9 cellular contexts compared by ENCODE assay signal in the genomic region with DNA sequence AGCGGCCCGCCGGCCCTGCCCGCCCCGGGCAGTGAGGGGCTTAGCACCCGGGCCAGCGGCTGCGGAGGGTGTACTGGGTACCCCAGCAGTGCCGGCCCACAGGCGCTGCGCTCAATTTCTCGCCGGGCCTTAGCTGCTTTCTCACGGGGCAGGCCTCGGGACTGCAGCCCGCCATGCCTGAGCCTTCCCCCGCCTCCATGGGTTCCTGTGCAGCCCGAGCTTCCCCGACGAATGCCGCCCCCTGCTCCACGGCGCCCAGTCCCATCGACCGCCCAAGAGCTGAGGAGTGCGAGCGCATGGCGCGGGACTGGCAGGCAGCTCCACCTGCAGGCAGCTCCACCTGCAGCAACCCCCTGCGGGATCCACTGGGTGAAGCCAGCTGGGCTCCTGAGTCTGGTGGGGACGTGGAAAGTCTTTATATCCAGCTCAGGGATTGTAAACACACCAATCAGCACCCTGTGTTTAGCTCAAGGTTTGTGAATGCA. TPM values are rescaled to one million over a fixed set of nuclear protein-coding genes. Genes with fewer than 3 reads are reported as not detected.
A peak's percentile ranks its signal among the peaks of the same experiment; 100 is the strongest.
DNase-seq lines count a peak whose midpoint lies in the region; ATAC-seq and TF ChIP-seq lines count a peak whose summit lies in the region.
"Not testable (repeated sequence)": the region's sequence is repeated elsewhere in the genome, so short reads cannot be mapped to it uniquely, and the experiment has no call there.
"Had no signal": no experiment of that assay in that cellular context is flagged by ENCODE, and none has a peak within 500 bp of the region (broad histone marks: within the 10 kb centered on the region; RNA-seq: fewer than 3 reads in every experiment).

No MANE protein-coding gene starts in this region.

- not testable (repeated sequence) for H3K9me3 Mint-ChIP-seq in T-cell; activated T-cell treated with anti-CD3 and anti-CD28 coated beads, Interleukin-2, amount 50 U/mL, for 24 hours

- H3K4me3 ChIP-seq in GM12865 (ENCODE audit: low read depth, low read length): peak overlapping the region; percentile 15; the same call in 1 of the 2 replicates
- H3K4me3 ChIP-seq in sigmoid colon: peak overlapping the region in 3 of 4 donors; percentile 25 to 44 (median 42)
- H3K4me3 ChIP-seq in thoracic aorta: peak overlapping the region; percentile 49

- TF ChIP-seq CTCF in GM12865 (IDR thresholded peaks at IDR 0.05; ENCODE audit: insufficient read depth, low read depth, low read length, missing control alignments) (peak; percentile 44), sigmoid colon (IDR thresholded peaks at IDR 0.05) (peak in 1 of 4 experiments; percentile 18)
- TF ChIP-seq CTCF in thoracic aorta (IDR thresholded peaks at IDR 0.05): not testable (repeated sequence)

- peak; percentile 65 for DNase-seq in GM12865 (ENCODE audit: low read depth)
- DNase-seq in T-cell: peak in 27 of 34 experiments; percentile 2 to 38 (median 16)
- peak; percentile 68 for DNase-seq in activated T-cell treated with anti-CD3 and anti-CD28 coated beads, Interleukin-2, amount 50 U/mL, for 24 hours
- peak; percentile 22 for DNase-seq in dermis blood vessel endothelial cell
- DNase-seq in left colon: peak; percentile 31 to 46
- not testable (repeated sequence) for DNase-seq in sigmoid colon; thoracic aorta (ENCODE audit: low spot score)

- POLR2A ChIA-PET in T-cell (lab: Charles Lee): not testable (repeated sequence)

- intact Hi-C loops in left colon (cut with DNase I, micrococcal nuclease); sigmoid colon (cut with DNase I): not testable (repeated sequence)

- CTCF ChIA-PET in T-cell (lab: Charles Lee): interaction anchor here in 1 of 2 donors (0.6 kb wide), 1 partner anchor 212 kb away, joined by 3 read pairs; no protein-coding TSS in a partner anchor

- not testable (repeated sequence) for TF ChIP-seq EP300 in sigmoid colon (IDR thresholded peaks at IDR 0.05)

- WGBS in sigmoid colon, 2 donors: 37 to 39% methylated on average over 31 of the region's 31 CpGs

- not testable (repeated sequence) for H3K36me3 ChIP-seq in sigmoid colon, thoracic aorta

- peaks cover 0 to 11% (median 0%) of the 10 kb centered on the region in 3 donors for H3K27me3 ChIP-seq in sigmoid colon
- not testable (repeated sequence) for H3K27me3 ChIP-seq in thoracic aorta (replicated peaks; ENCODE audit: insufficient read depth)

- H3K9me3 ChIP-seq in sigmoid colon, thoracic aorta: not testable (repeated sequence)

- H3K4me3 Mint-ChIP-seq in T-cell: peak overlapping the region; percentile 62 to 78 (median 75)
- H3K4me3 Mint-ChIP-seq in activated T-cell treated with anti-CD3 and anti-CD28 coated beads, Interleukin-2, amount 50 U/mL, for 24 hours: peak overlapping the region; percentile 71

- H3K4me1 ChIP-seq in sigmoid colon; thoracic aorta (ENCODE audit: control insufficient read depth in 1 of 2, low read depth in 2 of 2): not testable (repeated sequence)

- ATAC-seq in HG03520 (IDR thresholded peaks at IDR 0.05; ENCODE audit: unreplicated experiment) (peak; percentile 65), T-cell (replicated peaks in 1 of 4) (peak; percentile 60 to 72 (median 68)), left colon (peak; percentile 82)
- ATAC-seq in thoracic aorta (ENCODE audit: insufficient number of reproducible peaks, low FRiP score, low read depth): not testable (repeated sequence)

- not testable (repeated sequence) for H3K36me3 Mint-ChIP-seq in T-cell; activated T-cell treated with anti-CD3 and anti-CD28 coated beads, Interleukin-2, amount 50 U/mL, for 24 hours (ENCODE audit: low read depth)

- H3K27me3 Mint-ChIP-seq in T-cell: peaks cover 6 to 14% of the 10 kb centered on the region in 2 donors
- peaks cover 27% of the 10 kb centered on the region for H3K27me3 Mint-ChIP-seq in activated T-cell treated with anti-CD3 and anti-CD28 coated beads, Interleukin-2, amount 50 U/mL, for 24 hours

- H3K27ac Mint-ChIP-seq in T-cell; activated T-cell treated with anti-CD3 and anti-CD28 coated beads, Interleukin-2, amount 50 U/mL, for 24 hours: not testable (repeated sequence)

- not testable (repeated sequence) for TF ChIP-seq POLR2A in sigmoid colon (IDR thresholded peaks at IDR 0.05)

- not testable (repeated sequence) for H3K4me1 Mint-ChIP-seq in T-cell; activated T-cell treated with anti-CD3 and anti-CD28 coated beads, Interleukin-2, amount 50 U/mL, for 24 hours (ENCODE audit: low read depth)

- H3K27ac ChIP-seq in sigmoid colon, thoracic aorta: not testable (repeated sequence)

RNA-seq across cellular contexts. Expression of a gene that starts 48.5 kb away (rescaled TPM):
- total RNA-seq in T-cell (10 to 100 TPM; 37.4 to 85.4 (median 74.8) TPM), dermis blood vessel endothelial cell (under 0.01 and 0.05 TPM in 2 replicates), left colon (under 1 TPM; 0.15 to 0.28 TPM), sigmoid colon (under 1 TPM in 1 of 4 donors, not detected in 3; 0.16 TPM), thoracic aorta (under 1 TPM in 1 of 2 donors, not detected in 1; 0.56 TPM)
- polyA plus RNA-seq in sigmoid colon: 1 to 10 TPM in 1 of 3 donors, not detected in 2; 3.1 TPM
- total RNA-seq: endothelial cell of umbilical vein had no signal
- polyA plus RNA-seq: endothelial cell of umbilical vein had no signal

Comparison
In these comparisons a context has a peak if more than half of its experiments do, and no peak if none do; other contexts are left out.
1. RNA of a gene that starts 48.5 kb away (total RNA-seq): 37.4 to 85.4 TPM in T-cell; 0.56 TPM in thoracic aorta, 0.15 to 0.28 TPM in left colon, under 0.01 to 0.05 TPM in dermis blood vessel endothelial cell and 0.16 TPM in sigmoid colon; every median in the first group is over 10 times any median in the second.
2. Peak in every context shown above with its lines, with median percentiles within 50 percentile points of each other: H3K4me3 ChIP-seq.